In the genomic region with DNA sequence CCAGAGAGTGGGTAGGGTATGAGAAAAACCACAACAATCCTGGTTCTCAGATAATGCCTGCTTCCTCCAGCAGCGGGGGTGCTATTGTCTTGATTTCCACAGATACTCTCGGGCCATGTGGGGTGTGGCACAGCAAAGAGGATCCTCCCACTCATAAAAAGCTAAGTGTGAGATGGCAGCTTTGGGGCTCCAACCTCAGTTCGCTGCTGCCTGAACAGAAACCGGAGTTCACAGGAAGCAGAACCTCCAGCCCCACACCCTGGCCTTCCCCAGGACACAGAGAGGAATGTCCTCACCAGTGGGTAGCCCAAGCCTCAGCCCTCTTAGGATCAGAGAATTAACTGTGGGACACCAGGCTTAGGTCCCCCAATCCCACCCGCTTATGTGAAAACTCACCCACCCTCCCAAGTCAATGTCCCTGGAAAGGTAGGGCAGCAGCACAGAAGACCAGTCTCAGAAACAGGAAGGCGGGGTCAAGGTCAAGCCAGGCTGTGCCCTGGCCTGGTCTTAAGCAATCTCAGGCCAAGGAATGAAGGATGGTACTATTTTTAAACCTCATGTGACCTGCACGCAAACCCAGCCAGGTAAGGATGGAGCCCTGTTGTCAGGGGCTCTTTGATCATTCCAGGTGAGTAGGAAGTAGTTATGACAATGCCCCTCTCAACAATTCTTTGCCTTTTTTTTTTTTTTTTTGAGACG, we compare ENCODE assay signal across 17 cellular contexts. TPM values are rescaled to one million over a fixed set of nuclear protein-coding genes. Genes with fewer than 3 reads are reported as not detected.
DNase-seq lines count a peak whose midpoint lies in the region; ATAC-seq and TF ChIP-seq lines count a peak whose summit lies in the region.
"Had no signal": no experiment of that assay in that cellular context is flagged by ENCODE, and none has a peak within 500 bp of the region (broad histone marks: within the 10 kb centered on the region; RNA-seq: fewer than 3 reads in every experiment).

No MANE protein-coding gene starts in this region.

- WGBS in upper lobe of left lung, 2 donors = 75 to 82% methylated on average over 6 to 7 of the region's 8 CpGs

- H3K4me3 ChIP-seq in muscle layer of colon (ENCODE audit: low read depth in 1 of 2, low read length in 2 of 2) (no peak overlapping the region), upper lobe of left lung (no peak overlapping the region)
- H3K4me3 ChIP-seq: GM12878 had no signal

- DNase-seq in Right ventricle myocardium superior = no peak
- DNase-seq in Right ventricle myocardium inferior (ENCODE audit: missing footprints) = no peak
- DNase-seq in dermis blood vessel endothelial cell = peak; percentile 67
- no peak for DNase-seq in upper lobe of left lung
- no peak for DNase-seq in activated CD8-positive, alpha-beta memory T cell treated with anti-CD3 and anti-CD28 coated beads, Interleukin-2, amount 50 U/mL, for 48 hours
- no peak for DNase-seq in T1000 (lab: John Stamatoyannopoulos, UW)
- DNase-seq in stimulated activated CD4-positive, alpha-beta T cell treated with anti-CD3 and anti-CD28 coated beads, Interleukin-1b, Interleukin-23, amount 100 ng/mL, for 48 hours = no peak
- DNase-seq: ACHN; activated CD4-positive, CD25-positive, alpha-beta regulatory T cell; aorta; DMS53; hippocampal formation; midbrain; NCI-H146; NCI-H774 had no signal

- ATAC-seq in Right ventricle myocardium superior (ENCODE audit: poor library complexity) (peak; percentile 12), Right ventricle myocardium inferior (no peak), upper lobe of left lung (ENCODE audit: low FRiP score in 2 of 2) (peak in 1 of 2 donors; percentile 9)
- ATAC-seq: GM12878 had no signal

- TF ChIP-seq EP300 in upper lobe of left lung (IDR thresholded peaks at IDR 0.05) = no peak

- no peak for TF ChIP-seq CTCF in upper lobe of left lung (IDR thresholded peaks at IDR 0.05)

- peaks cover 15% of the 10 kb centered on the region for H3K36me3 ChIP-seq in muscle layer of colon (ENCODE audit: insufficient read depth, low read length)
- peaks cover 0 to 57% (median 20%) of the 10 kb centered on the region in 4 donors for H3K36me3 ChIP-seq in upper lobe of left lung

- H3K27me3 ChIP-seq in muscle layer of colon (ENCODE audit: control insufficient read depth in 1 of 2, insufficient read depth in 2 of 2, low read length in 2 of 2) = no peaks in the 10 kb centered on the region
- no peaks in the 10 kb centered on the region for H3K27me3 ChIP-seq in upper lobe of left lung

- H3K9me3 ChIP-seq in muscle layer of colon (ENCODE audit: low read length) = no peaks in the 10 kb centered on the region
- H3K9me3 ChIP-seq in upper lobe of left lung = no peaks in the 10 kb centered on the region

- H3K27ac ChIP-seq in muscle layer of colon (ENCODE audit: low read depth, low read length) (peak overlapping the region; percentile 29), upper lobe of left lung (peak overlapping the region in 3 of 4 donors; percentile 61 to 73 (median 67))

- TF ChIP-seq POLR2A in upper lobe of left lung (IDR thresholded peaks at IDR 0.05) = no peak

- H3K4me1 ChIP-seq in muscle layer of colon (ENCODE audit: insufficient read depth, low read length) (peaks cover 72% of the 10 kb centered on the region), upper lobe of left lung (peaks cover 64 to 93% (median 70%) of the 10 kb centered on the region in 4 donors)

- intact Hi-C loops in Right ventricle myocardium superior (cut with DNase I) = no loop called here
- intact Hi-C loops in Right ventricle myocardium inferior (cut with DNase I) = no loop called here

- H3K9ac ChIP-seq in muscle layer of colon (ENCODE audit: low read length) = peak overlapping the region; percentile 17

RNA-seq across cellular contexts. Expression of gene KCTD10, which starts 9.0 kb away (rescaled TPM):
- total RNA-seq in Right ventricle myocardium superior (27.1 TPM), Right ventricle myocardium inferior (32.2 TPM), dermis blood vessel endothelial cell (74.5 and 85.6 TPM in 2 replicates), upper lobe of left lung (10 to 100 TPM; 50.6 to 70.2 (median 63.0) TPM)

RNA-seq across cellular contexts. Expression of gene UBE3B, which starts 9.3 kb away (rescaled TPM):
- total RNA-seq in Right ventricle myocardium superior (50.9 TPM), Right ventricle myocardium inferior (56.1 TPM), dermis blood vessel endothelial cell (54.1 and 60.0 TPM in 2 replicates), upper lobe of left lung (10 to 100 TPM; 27.0 to 69.1 (median 44.7) TPM)
